ENCODE assay signal across 1 cellular context in the genomic region with DNA sequence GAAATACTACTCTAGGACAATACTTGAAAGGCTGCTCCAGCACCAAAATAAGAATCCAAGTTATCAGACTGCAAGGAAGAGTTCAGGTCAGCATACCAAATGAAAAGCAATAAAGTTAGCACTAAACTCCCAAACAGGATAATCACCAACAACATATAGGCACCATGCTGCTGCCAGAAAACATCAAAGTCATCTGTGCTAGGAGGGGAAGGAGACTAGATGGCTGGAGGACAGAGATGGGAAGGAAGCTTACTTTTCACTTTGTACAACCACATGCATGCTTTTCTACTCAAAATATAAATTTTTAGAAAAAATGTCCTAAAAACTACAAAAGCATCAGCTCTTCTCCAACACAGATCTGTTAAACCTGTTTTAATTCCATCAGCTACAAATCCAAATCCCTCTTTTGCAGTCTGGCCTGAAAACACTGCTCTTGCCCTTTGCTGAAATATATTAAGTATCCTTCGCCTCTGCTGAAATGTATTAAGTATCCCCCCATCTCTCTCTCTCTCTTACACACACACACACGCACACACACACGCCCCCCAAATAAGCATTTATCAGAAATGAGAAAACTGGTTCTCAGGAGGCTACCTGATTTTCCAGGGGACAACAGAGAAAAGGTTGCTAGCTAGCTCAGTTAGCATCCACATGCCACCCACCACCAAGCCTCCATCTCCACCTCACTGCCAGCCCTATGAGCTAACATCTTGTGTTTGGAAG.
TF ChIP-seq lines count a peak whose summit lies in the region.

No MANE protein-coding gene starts in this region.

TF ChIP-seq in H1, 55 proteins besides CTCF, POLR2A, EP300 and RAD21:
- no peak for TF ChIP-seq KDM1A (IDR thresholded peaks at IDR 0.05; ENCODE audit: borderline replicate concordance, low read length)
- TF ChIP-seq SP2 (IDR thresholded peaks at IDR 0.05; ENCODE audit: low read length): no peak
- no peak for TF ChIP-seq JUND (IDR thresholded peaks at IDR 0.05; ENCODE audit: low read length)
- TF ChIP-seq FOSL1 (IDR thresholded peaks at IDR 0.05; ENCODE audit: insufficient read depth, low read depth, low read length): no peak
- no peak for TF ChIP-seq TEAD4 (IDR thresholded peaks at IDR 0.05; ENCODE audit: low read depth, low read length)
- TF ChIP-seq, protein P1, sequence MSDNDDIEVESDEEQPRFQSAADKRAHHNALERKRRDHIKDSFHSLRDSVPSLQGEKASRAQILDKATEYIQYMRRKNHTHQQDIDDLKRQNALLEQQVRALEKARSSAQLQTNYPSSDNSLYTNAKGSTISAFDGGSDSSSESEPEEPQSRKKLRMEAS (IDR thresholded peaks at IDR 0.05): no peak
- TF ChIP-seq TCF12 (IDR thresholded peaks at IDR 0.05; ENCODE audit: low read depth, low read length): no peak
- TF ChIP-seq, protein P2, sequence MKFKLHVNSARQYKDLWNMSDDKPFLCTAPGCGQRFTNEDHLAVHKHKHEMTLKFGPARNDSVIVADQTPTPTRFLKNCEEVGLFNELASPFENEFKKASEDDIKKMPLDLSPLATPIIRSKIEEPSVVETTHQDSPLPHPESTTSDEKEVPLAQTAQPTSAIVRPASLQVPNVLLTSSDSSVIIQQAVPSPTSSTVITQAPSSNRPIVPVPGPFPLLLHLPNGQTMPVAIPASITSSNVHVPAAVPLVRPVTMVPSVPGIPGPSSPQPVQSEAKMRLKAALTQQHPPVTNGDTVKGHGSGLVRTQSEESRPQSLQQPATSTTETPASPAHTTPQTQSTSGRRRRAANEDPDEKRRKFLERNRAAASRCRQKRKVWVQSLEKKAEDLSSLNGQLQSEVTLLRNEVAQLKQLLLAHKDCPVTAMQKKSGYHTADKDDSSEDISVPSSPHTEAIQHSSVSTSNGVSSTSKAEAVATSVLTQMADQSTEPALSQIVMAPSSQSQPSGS (IDR thresholded peaks at IDR 0.05; ENCODE audit: low read length): no peak
- TF ChIP-seq TAF7 (optimal IDR thresholded peaks at IDR 0.05; ENCODE audit: borderline replicate concordance, low read depth, low read length): no peak
- no peak for TF ChIP-seq YY1 (IDR thresholded peaks at IDR 0.05; ENCODE audit: low read depth, low read length)
- TF ChIP-seq POLR2AphosphoS5 (IDR thresholded peaks at IDR 0.05; ENCODE audit: low read depth, low read length): no peak
- TF ChIP-seq, protein P3, sequence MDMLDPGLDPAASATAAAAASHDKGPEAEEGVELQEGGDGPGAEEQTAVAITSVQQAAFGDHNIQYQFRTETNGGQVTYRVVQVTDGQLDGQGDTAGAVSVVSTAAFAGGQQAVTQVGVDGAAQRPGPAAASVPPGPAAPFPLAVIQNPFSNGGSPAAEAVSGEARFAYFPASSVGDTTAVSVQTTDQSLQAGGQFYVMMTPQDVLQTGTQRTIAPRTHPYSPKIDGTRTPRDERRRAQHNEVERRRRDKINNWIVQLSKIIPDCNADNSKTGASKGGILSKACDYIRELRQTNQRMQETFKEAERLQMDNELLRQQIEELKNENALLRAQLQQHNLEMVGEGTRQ (IDR thresholded peaks at IDR 0.05; ENCODE audit: low read length): no peak
- TF ChIP-seq HDAC6 (IDR thresholded peaks at IDR 0.05; ENCODE audit: low read depth, low read length): no peak
